1 cellular context compared by ENCODE assay signal in genomic region chr22:20089977-20090729, GRCh38.
TF ChIP-seq lines count a peak whose summit lies in the region.

No MANE protein-coding gene starts in this region.

TF ChIP-seq in IMR-90, 13 proteins besides CTCF, POLR2A, EP300 and RAD21:
- TF ChIP-seq MXI1 (IDR thresholded peaks at IDR 0.05; ENCODE audit: borderline replicate concordance, low read depth, low read length) (0 out of 2 replicates have a peak, but pooled peaks have one; percentile 58), CEBPB (IDR thresholded peaks at IDR 0.05; ENCODE audit: low read depth, low read length) (peak; percentile 65), RCOR1 (IDR thresholded peaks at IDR 0.05; ENCODE audit: insufficient replicate concordance, low read length) (no peak), FOS (IDR thresholded peaks at IDR 0.05; ENCODE audit: low read depth, low read length) (0 out of 2 replicates have a peak, but pooled peaks have one; percentile 25)
